19 cellular contexts compared by ENCODE assay signal in genomic region chr13:73940098-73940497, GRCh38.
A peak's percentile ranks its signal among the peaks of the same experiment; 100 is the strongest.
DNase-seq lines count a peak whose midpoint lies in the region; ATAC-seq and TF ChIP-seq lines count a peak whose summit lies in the region.
"Had no signal": no experiment of that assay in that cellular context is flagged by ENCODE, and none has a peak within 500 bp of the region (broad histone marks: within the 10 kb centered on the region; RNA-seq: fewer than 3 reads in every experiment).

No MANE protein-coding gene starts in this region.

- no peaks in the 10 kb centered on the region for H4K20me1 ChIP-seq in GM23338 (replicated peaks; ENCODE audit: insufficient read depth)

- H3K9me2 ChIP-seq in GM23338 (ENCODE audit: insufficient read depth): no peaks in the 10 kb centered on the region

- H3K9me3 Mint-ChIP-seq in CD8-positive, alpha-beta memory T cell: no peaks in the 10 kb centered on the region
- no peaks in the 10 kb centered on the region for H3K9me3 Mint-ChIP-seq in GM23338
- H3K9me3 Mint-ChIP-seq in effector memory CD8-positive, alpha-beta T cell: no peaks in the 10 kb centered on the region
- peaks cover 0 to 1% (median 0%) of the 10 kb centered on the region in 11 donors for H3K9me3 Mint-ChIP-seq in naive thymus-derived CD4-positive, alpha-beta T cell
- H3K9me3 Mint-ChIP-seq in osteocyte (ENCODE audit: unreplicated experiment): no peaks in the 10 kb centered on the region
- H3K9me3 Mint-ChIP-seq in activated T-helper 1 cell treated with anti-CD3 and anti-CD28 coated beads, Interleukin-12 subunit alpha, Interleukin-12 subunit beta, Interleukin-2, Interleukin-4 antibody, amounts not matched to agents 30 ng/mL and 10 ng/mL and 1 ng/mL, durations not matched to agents 14 hours and 24 hours and 36 hours: no peaks in the 10 kb centered on the region
- H3K9me3 Mint-ChIP-seq: activated CD4-positive, alpha-beta T cell treated with anti-CD3 and anti-CD28 coated beads, Interleukin-2, amount 10 ng/mL, durations not matched to agents 24 days and 14 days; activated naive CD4-positive, alpha-beta T cell treated with anti-CD3 and anti-CD28 coated beads for 36 hours had no signal

- no peaks in the 10 kb centered on the region for H3K9me3 ChIP-seq in CD8-positive, alpha-beta memory T cell (ENCODE audit: low read length)
- H3K9me3 ChIP-seq in naive thymus-derived CD4-positive, alpha-beta T cell (ENCODE audit: control insufficient read depth in 2 of 3, low read length in 3 of 3): no peaks in the 10 kb centered on the region
- H3K9me3 ChIP-seq: body of pancreas, colonic mucosa, uterus had no signal

- TF ChIP-seq CTCF in GM23338 (conservative IDR thresholded peaks at IDR 0.05; ENCODE audit: low read depth in 2 of 2) (no peak), osteocyte (IDR thresholded peaks at IDR 0.05) (no peak)

- H3K27ac ChIP-seq in CD8-positive, alpha-beta memory T cell (ENCODE audit: low read depth, low read length): no peak overlapping the region
- no peak overlapping the region for H3K27ac ChIP-seq in GM23338 (ENCODE audit: low read depth)
- no peak overlapping the region for H3K27ac ChIP-seq in naive thymus-derived CD4-positive, alpha-beta T cell (ENCODE audit: low read depth, low read length)
- H3K27ac ChIP-seq: body of pancreas, colonic mucosa, uterus had no signal

- H2AFZ ChIP-seq in GM23338: no peak overlapping the region

- H3K4me3 Mint-ChIP-seq in CD8-positive, alpha-beta memory T cell: no peak overlapping the region
- H3K4me3 Mint-ChIP-seq in GM23338 (no peak overlapping the region), osteocyte (ENCODE audit: unreplicated experiment) (no peak overlapping the region)
- H3K4me3 Mint-ChIP-seq in effector memory CD8-positive, alpha-beta T cell: peak overlapping the region in 1 of 2 donors; percentile 8
- peak overlapping the region in 5 of 10 donors; percentile 13 to 49 (median 41) for H3K4me3 Mint-ChIP-seq in naive thymus-derived CD4-positive, alpha-beta T cell
- no peak overlapping the region for H3K4me3 Mint-ChIP-seq in activated T-helper 1 cell treated with anti-CD3 and anti-CD28 coated beads, Interleukin-12 subunit alpha, Interleukin-12 subunit beta, Interleukin-2, Interleukin-4 antibody, amounts not matched to agents 30 ng/mL and 10 ng/mL and 1 ng/mL, durations not matched to agents 14 hours and 24 hours and 36 hours
- H3K4me3 Mint-ChIP-seq: activated CD4-positive, alpha-beta T cell treated with anti-CD3 and anti-CD28 coated beads, Interleukin-2, amount 10 ng/mL, durations not matched to agents 24 days and 14 days; activated naive CD4-positive, alpha-beta T cell treated with anti-CD3 and anti-CD28 coated beads for 36 hours had no signal

- H3K36me3 Mint-ChIP-seq in CD8-positive, alpha-beta memory T cell: peaks cover 3 to 69% (median 15%) of the 10 kb centered on the region in 3 donors
- H3K36me3 Mint-ChIP-seq in GM23338 (ENCODE audit: low read depth): peaks cover 3% of the 10 kb centered on the region; the same call in 2 of the 3 replicates
- peaks cover 19% of the 10 kb centered on the region for H3K36me3 Mint-ChIP-seq in effector memory CD8-positive, alpha-beta T cell (ENCODE audit: insufficient read depth)
- H3K36me3 Mint-ChIP-seq in naive thymus-derived CD4-positive, alpha-beta T cell: peaks cover 18 to 47% (median 29%) of the 10 kb centered on the region in 5 donors
- H3K36me3 Mint-ChIP-seq in osteocyte (ENCODE audit: unreplicated experiment): peaks cover 32% of the 10 kb centered on the region
- H3K36me3 Mint-ChIP-seq in activated T-helper 1 cell treated with anti-CD3 and anti-CD28 coated beads, Interleukin-12 subunit alpha, Interleukin-12 subunit beta, Interleukin-2, Interleukin-4 antibody, amounts not matched to agents 30 ng/mL and 10 ng/mL and 1 ng/mL, durations not matched to agents 14 hours and 24 hours and 36 hours (ENCODE audit: low read depth): peaks cover 16% of the 10 kb centered on the region

- no peak overlapping the region for H3K4me3 ChIP-seq in CD8-positive, alpha-beta memory T cell (ENCODE audit: low read length)
- H3K4me3 ChIP-seq in GM23338: no peak overlapping the region
- no peak overlapping the region for H3K4me3 ChIP-seq in naive thymus-derived CD4-positive, alpha-beta T cell (ENCODE audit: low read length)
- H3K4me3 ChIP-seq: body of pancreas, colonic mucosa, GM12878, uterus had no signal

- peaks cover 78 to 96% (median 92%) of the 10 kb centered on the region in 3 donors for H3K4me1 Mint-ChIP-seq in CD8-positive, alpha-beta memory T cell
- H3K4me1 Mint-ChIP-seq in GM23338 (peaks cover 45% of the 10 kb centered on the region), osteocyte (ENCODE audit: unreplicated experiment) (peaks cover 27% of the 10 kb centered on the region)
- H3K4me1 Mint-ChIP-seq in effector memory CD8-positive, alpha-beta T cell (ENCODE audit: low read depth in 2 of 2): peaks cover 42 to 63% of the 10 kb centered on the region in 2 donors
- H3K4me1 Mint-ChIP-seq in naive thymus-derived CD4-positive, alpha-beta T cell: peaks cover 36 to 94% (median 82%) of the 10 kb centered on the region in 7 donors
- H3K4me1 Mint-ChIP-seq in activated T-helper 1 cell treated with anti-CD3 and anti-CD28 coated beads, Interleukin-12 subunit alpha, Interleukin-12 subunit beta, Interleukin-2, Interleukin-4 antibody, amounts not matched to agents 30 ng/mL and 10 ng/mL and 1 ng/mL, durations not matched to agents 14 hours and 24 hours and 36 hours (ENCODE audit: low read depth): peaks cover 41% of the 10 kb centered on the region

- DNase-seq in CD8-positive, alpha-beta memory T cell: no peak
- DNase-seq in GM23338 (ENCODE audit: low spot score): no peak
- DNase-seq in effector memory CD8-positive, alpha-beta T cell: no peak
- DNase-seq in naive thymus-derived CD4-positive, alpha-beta T cell: no peak
- DNase-seq in osteocyte (ENCODE audit: extremely low spot score, unreplicated experiment): no peak
- DNase-seq in activated T-helper 1 cell treated with anti-CD3 and anti-CD28 coated beads, Interleukin-12 subunit alpha, Interleukin-12 subunit beta, Interleukin-2, Interleukin-4 antibody, amounts not matched to agents 30 ng/mL and 10 ng/mL and 1 ng/mL, durations not matched to agents 14 hours and 24 hours and 36 hours (ENCODE audit: low spot score): no peak
- no peak for DNase-seq in glomerular visceral epithelial cell (ENCODE audit: extremely low spot score)
- DNase-seq: activated CD4-positive, alpha-beta T cell treated with anti-CD3 and anti-CD28 coated beads, Interleukin-2, amount 10 ng/mL, durations not matched to agents 24 days and 14 days; body of pancreas; Calu3; colonic mucosa; NCI-H1417 treated with DMSO at 0.1 percent for 48 hours; NCI-H226; NK-92 treated with Interleukin-12 subunit alpha and Interleukin-12 subunit beta, amount 100 ng/mL, for 24 hours; stimulated activated CD4-positive, alpha-beta T cell treated with anti-CD3 and anti-CD28 coated beads, Interleukin-2, amount 100 ng/mL, for 24 hours; uterus had no signal

- H3K4me2 ChIP-seq in GM23338: no peak overlapping the region

- H3K36me3 ChIP-seq in CD8-positive, alpha-beta memory T cell (ENCODE audit: insufficient read depth, low read length): peaks cover 10% of the 10 kb centered on the region
- no peaks in the 10 kb centered on the region for H3K36me3 ChIP-seq in GM23338 (ENCODE audit: insufficient read depth)
- H3K36me3 ChIP-seq in naive thymus-derived CD4-positive, alpha-beta T cell (ENCODE audit: control insufficient read depth in 2 of 3, insufficient read depth in 3 of 3, low read length in 3 of 3): peaks cover 5 to 8% (median 7%) of the 10 kb centered on the region in 3 experiments
- H3K36me3 ChIP-seq: colonic mucosa, uterus had no signal

- ATAC-seq in GM23338: peak; percentile 53
- no peak for ATAC-seq in effector memory CD8-positive, alpha-beta T cell (replicated peaks)
- ATAC-seq in naive thymus-derived CD4-positive, alpha-beta T cell: no peak
- ATAC-seq: body of pancreas, GM12878, left lobe of liver had no signal

- no peaks in the 10 kb centered on the region for H3K79me2 ChIP-seq in GM23338 (replicated peaks; ENCODE audit: insufficient read depth)

- H3K4me1 ChIP-seq in CD8-positive, alpha-beta memory T cell (ENCODE audit: insufficient read depth, low read length): peaks cover 36% of the 10 kb centered on the region
- H3K4me1 ChIP-seq in GM23338 (ENCODE audit: insufficient read depth): peaks cover 28% of the 10 kb centered on the region
- H3K4me1 ChIP-seq in naive thymus-derived CD4-positive, alpha-beta T cell (ENCODE audit: control insufficient read depth in 2 of 2, insufficient read depth in 2 of 2, low read length in 2 of 2): peaks cover 21 to 43% of the 10 kb centered on the region in 2 donors
- H3K4me1 ChIP-seq: body of pancreas, colonic mucosa, uterus had no signal

- H3F3A ChIP-seq in GM23338 (replicated peaks; ENCODE audit: low read depth): no peaks in the 10 kb centered on the region

- no peaks in the 10 kb centered on the region for H3K27me3 ChIP-seq in CD8-positive, alpha-beta memory T cell (ENCODE audit: insufficient read depth, low read length, poor library complexity, severe bottlenecking)
- H3K27me3 ChIP-seq in GM23338 (ENCODE audit: insufficient read depth): no peaks in the 10 kb centered on the region
- H3K27me3 ChIP-seq in naive thymus-derived CD4-positive, alpha-beta T cell (ENCODE audit: control insufficient read depth in 2 of 2, insufficient read depth in 2 of 2, low read length in 2 of 2): no peaks in the 10 kb centered on the region
- H3K27me3 ChIP-seq: body of pancreas, colonic mucosa, uterus had no signal

- H3K27me3 Mint-ChIP-seq in CD8-positive, alpha-beta memory T cell: no peaks in the 10 kb centered on the region
- H3K27me3 Mint-ChIP-seq in GM23338 (ENCODE audit: insufficient read depth, low read depth, poor library complexity) (no peaks in the 10 kb centered on the region), osteocyte (ENCODE audit: unreplicated experiment) (no peaks in the 10 kb centered on the region)
- H3K27me3 Mint-ChIP-seq in effector memory CD8-positive, alpha-beta T cell: no peaks in the 10 kb centered on the region
- no peaks in the 10 kb centered on the region for H3K27me3 Mint-ChIP-seq in naive thymus-derived CD4-positive, alpha-beta T cell
- no peaks in the 10 kb centered on the region for H3K27me3 Mint-ChIP-seq in activated T-helper 1 cell treated with anti-CD3 and anti-CD28 coated beads, Interleukin-12 subunit alpha, Interleukin-12 subunit beta, Interleukin-2, Interleukin-4 antibody, amounts not matched to agents 30 ng/mL and 10 ng/mL and 1 ng/mL, durations not matched to agents 14 hours and 24 hours and 36 hours (ENCODE audit: insufficient read depth)
- H3K27me3 Mint-ChIP-seq: activated CD4-positive, alpha-beta T cell treated with anti-CD3 and anti-CD28 coated beads, Interleukin-2, amount 10 ng/mL, durations not matched to agents 24 days and 14 days had no signal

- intact Hi-C loops in naive thymus-derived CD4-positive, alpha-beta T cell (cut with micrococcal nuclease): loop anchor here (2.0 to 5.0 kb wide), 2 partner anchors 15 to 292 kb away; no protein-coding TSS in a partner anchor
- intact Hi-C loops in activated T-helper 1 cell treated with anti-CD3 and anti-CD28 coated beads, Interleukin-12 subunit alpha, Interleukin-12 subunit beta, Interleukin-2, Interleukin-4 antibody, amounts not matched to agents 30 ng/mL and 10 ng/mL and 1 ng/mL, durations not matched to agents 14 hours and 24 hours and 36 hours (cut with micrococcal nuclease): loop anchor here (5.0 kb wide), 2 partner anchors 122 to 347 kb away; no protein-coding TSS in a partner anchor

- peak overlapping the region in 7 of 8 donors; percentile 6 to 79 (median 52) for H3K27ac Mint-ChIP-seq in CD8-positive, alpha-beta memory T cell
- H3K27ac Mint-ChIP-seq in GM23338 (no peak overlapping the region), osteocyte (ENCODE audit: unreplicated experiment) (no peak overlapping the region)
- H3K27ac Mint-ChIP-seq in effector memory CD8-positive, alpha-beta T cell: peak overlapping the region; percentile 77 to 85
- peak overlapping the region in 8 of 9 donors; percentile 25 to 82 (median 55) for H3K27ac Mint-ChIP-seq in naive thymus-derived CD4-positive, alpha-beta T cell
- no peak overlapping the region for H3K27ac Mint-ChIP-seq in activated T-helper 1 cell treated with anti-CD3 and anti-CD28 coated beads, Interleukin-12 subunit alpha, Interleukin-12 subunit beta, Interleukin-2, Interleukin-4 antibody, amounts not matched to agents 30 ng/mL and 10 ng/mL and 1 ng/mL, durations not matched to agents 14 hours and 24 hours and 36 hours
- H3K27ac Mint-ChIP-seq: activated CD4-positive, alpha-beta T cell treated with anti-CD3 and anti-CD28 coated beads, Interleukin-2, amount 10 ng/mL, durations not matched to agents 24 days and 14 days had no signal

- POLR2A ChIA-PET in CD8-positive, alpha-beta memory T cell (lab: Charles Lee): no interaction called here
- POLR2A ChIA-PET in naive thymus-derived CD4-positive, alpha-beta T cell (lab: Charles Lee): no interaction called here

- CTCF ChIA-PET in CD8-positive, alpha-beta memory T cell (lab: Charles Lee): interaction anchor here (1.1 to 1.3 kb wide), 2 partner anchors 104 to 115 kb away, joined by 3 read pairs; no protein-coding TSS in a partner anchor
- CTCF ChIA-PET in naive thymus-derived CD4-positive, alpha-beta T cell (lab: Charles Lee): interaction anchor here (1.1 kb wide), 1 partner anchor 348 kb away, joined by 3 read pairs; no protein-coding TSS in a partner anchor

Comparison
In these comparisons a context has a peak if more than half of its experiments do, and no peak if none do; other contexts are left out.
1. H3K27ac Mint-ChIP-seq: peak in CD8-positive, alpha-beta memory T cell (7 of 8), effector memory CD8-positive, alpha-beta T cell (2 of 2) and naive thymus-derived CD4-positive, alpha-beta T cell (8 of 9); none in GM23338 (single experiment), osteocyte (single experiment) and activated T-helper 1 cell treated with anti-CD3 and anti-CD28 coated beads, Interleukin-12 subunit alpha, Interleukin-12 subunit beta, Interleukin-2, Interleukin-4 antibody, amounts not matched to agents 30 ng/mL and 10 ng/mL and 1 ng/mL, durations not matched to agents 14 hours and 24 hours and 36 hours (single experiment).